In genomic region chr4:92304636-92305035, GRCh38 we compare ENCODE assay signal across 10 cellular contexts. TPM values are rescaled to one million over a fixed set of nuclear protein-coding genes. Genes with fewer than 3 reads are reported as not detected.
DNase-seq lines count a peak whose midpoint lies in the region; ATAC-seq and TF ChIP-seq lines count a peak whose summit lies in the region.
"Had no signal": no experiment of that assay in that cellular context is flagged by ENCODE, and none has a peak within 500 bp of the region (broad histone marks: within the 10 kb centered on the region; RNA-seq: fewer than 3 reads in every experiment).

No MANE protein-coding gene starts in this region.

- CTCF ChIA-PET in Calu3 (lab: Charles Lee): no interaction called here
- CTCF ChIA-PET in activated naive CD4-positive, alpha-beta T cell treated with anti-CD3 and anti-CD28 coated beads, Interleukin-2, amount 10 ng/mL, durations not matched to agents 7 days and 5 days (lab: Charles Lee): no interaction called here

- peak overlapping the region; percentile 71 for H3K4me3 Mint-ChIP-seq in Calu3 (ENCODE audit: low read depth, unreplicated experiment)
- peak overlapping the region; percentile 74 for H3K4me3 Mint-ChIP-seq in osteocyte (ENCODE audit: unreplicated experiment)
- no peak overlapping the region for H3K4me3 Mint-ChIP-seq in activated naive CD4-positive, alpha-beta T cell treated with anti-CD3 and anti-CD28 coated beads, Interleukin-2, amount 10 ng/mL, durations not matched to agents 7 days and 5 days
- no peak overlapping the region for H3K4me3 Mint-ChIP-seq in naive thymus-derived CD8-positive, alpha-beta T cell
- H3K4me3 Mint-ChIP-seq: activated CD8-positive, alpha-beta T cell treated with anti-CD3 and anti-CD28 coated beads for 36 hours had no signal

- H3K4me3 ChIP-seq in epithelial cell of esophagus (ENCODE audit: low read length): no peak overlapping the region

- H3K4me1 Mint-ChIP-seq in Calu3 (ENCODE audit: low read depth, unreplicated experiment) (peaks cover 8% of the 10 kb centered on the region), osteocyte (ENCODE audit: unreplicated experiment) (peaks cover 26% of the 10 kb centered on the region)
- peaks cover 4% of the 10 kb centered on the region for H3K4me1 Mint-ChIP-seq in activated naive CD4-positive, alpha-beta T cell treated with anti-CD3 and anti-CD28 coated beads, Interleukin-2, amount 10 ng/mL, durations not matched to agents 7 days and 5 days
- peaks cover 0 to 9% (median 5%) of the 10 kb centered on the region in 4 donors for H3K4me1 Mint-ChIP-seq in naive thymus-derived CD8-positive, alpha-beta T cell

- no peak for DNase-seq in Calu3
- DNase-seq in NCI-H1694 (lab: John Stamatoyannopoulos, UW): peak; percentile 16
- peak; percentile 1 for DNase-seq in epithelial cell of esophagus (ENCODE audit: low read depth)
- DNase-seq in osteocyte (ENCODE audit: extremely low spot score, unreplicated experiment): no peak
- DNase-seq in activated naive CD4-positive, alpha-beta T cell treated with anti-CD3 and anti-CD28 coated beads, Interleukin-2, amount 10 ng/mL, durations not matched to agents 7 days and 5 days: no peak
- DNase-seq in RKO (ENCODE audit: low spot score): no peak
- no peak for DNase-seq in naive thymus-derived CD8-positive, alpha-beta T cell
- no peak for DNase-seq in UCSD-AML1 (lab: John Stamatoyannopoulos, UW; ENCODE audit: unreplicated experiment)
- DNase-seq: activated CD8-positive, alpha-beta T cell treated with anti-CD3 and anti-CD28 coated beads for 36 hours had no signal

- TF ChIP-seq CTCF in Calu3 (IDR thresholded peaks at IDR 0.05; ENCODE audit: unreplicated experiment) (no peak), epithelial cell of esophagus (IDR thresholded peaks at IDR 0.05; ENCODE audit: insufficient read depth, low read depth, low read length, missing control alignments) (no peak), osteocyte (IDR thresholded peaks at IDR 0.05) (no peak)

- no TSS peak for BruUV-seq in Calu3 (replicated peaks; lab: Mats Ljungman, UMichigan)

- H3K27me3 Mint-ChIP-seq in Calu3 (ENCODE audit: unreplicated experiment) (peaks cover 16% of the 10 kb centered on the region), osteocyte (ENCODE audit: unreplicated experiment) (peaks cover 77% of the 10 kb centered on the region)
- H3K27me3 Mint-ChIP-seq in activated naive CD4-positive, alpha-beta T cell treated with anti-CD3 and anti-CD28 coated beads, Interleukin-2, amount 10 ng/mL, durations not matched to agents 7 days and 5 days: peaks cover 35% of the 10 kb centered on the region
- peaks cover 9 to 58% (median 30%) of the 10 kb centered on the region in 5 donors for H3K27me3 Mint-ChIP-seq in naive thymus-derived CD8-positive, alpha-beta T cell

- H3K36me3 Mint-ChIP-seq in Calu3 (ENCODE audit: insufficient read depth, unreplicated experiment) (peaks cover 9% of the 10 kb centered on the region), osteocyte (ENCODE audit: unreplicated experiment) (no peaks in the 10 kb centered on the region)
- H3K36me3 Mint-ChIP-seq in activated naive CD4-positive, alpha-beta T cell treated with anti-CD3 and anti-CD28 coated beads, Interleukin-2, amount 10 ng/mL, durations not matched to agents 7 days and 5 days: no peaks in the 10 kb centered on the region
- peaks cover 0 to 4% (median 0%) of the 10 kb centered on the region in 3 donors for H3K36me3 Mint-ChIP-seq in naive thymus-derived CD8-positive, alpha-beta T cell

- no peak for ATAC-seq in naive thymus-derived CD8-positive, alpha-beta T cell
- ATAC-seq: activated CD8-positive, alpha-beta T cell treated with anti-CD3 and anti-CD28 coated beads for 36 hours had no signal

- H3K9me3 Mint-ChIP-seq in Calu3 (ENCODE audit: low read depth, unreplicated experiment) (no peaks in the 10 kb centered on the region), osteocyte (ENCODE audit: unreplicated experiment) (no peaks in the 10 kb centered on the region)
- no peaks in the 10 kb centered on the region for H3K9me3 Mint-ChIP-seq in activated naive CD4-positive, alpha-beta T cell treated with anti-CD3 and anti-CD28 coated beads, Interleukin-2, amount 10 ng/mL, durations not matched to agents 7 days and 5 days
- peaks cover 0 to 10% (median 0%) of the 10 kb centered on the region in 9 donors for H3K9me3 Mint-ChIP-seq in naive thymus-derived CD8-positive, alpha-beta T cell
- H3K9me3 Mint-ChIP-seq: activated CD8-positive, alpha-beta T cell treated with anti-CD3 and anti-CD28 coated beads for 36 hours had no signal

- intact Hi-C loops in Calu3 (cut with micrococcal nuclease; ENCODE audit: unreplicated experiment): loop anchor here (10.0 kb wide), 1 partner anchor 570 kb away; no protein-coding TSS in a partner anchor

- POLR2A ChIA-PET in naive thymus-derived CD8-positive, alpha-beta T cell (lab: Charles Lee): no interaction called here

- H3K27ac Mint-ChIP-seq in Calu3 (ENCODE audit: unreplicated experiment) (peak overlapping the region; percentile 64), osteocyte (ENCODE audit: unreplicated experiment) (no peak overlapping the region)
- no peak overlapping the region for H3K27ac Mint-ChIP-seq in activated naive CD4-positive, alpha-beta T cell treated with anti-CD3 and anti-CD28 coated beads, Interleukin-2, amount 10 ng/mL, durations not matched to agents 7 days and 5 days
- no peak overlapping the region for H3K27ac Mint-ChIP-seq in naive thymus-derived CD8-positive, alpha-beta T cell
- H3K27ac Mint-ChIP-seq: activated CD8-positive, alpha-beta T cell treated with anti-CD3 and anti-CD28 coated beads for 36 hours had no signal

RNA-seq across cellular contexts. Expression of gene GRID2, which starts 0.9 kb away (rescaled TPM):
- total RNA-seq in Calu3 (2022) (not detected in 2 replicates), osteocyte (not detected in 2 replicates)
- not detected for total RNA-seq in naive thymus-derived CD8-positive, alpha-beta T cell
- not detected for polyA plus RNA-seq in naive thymus-derived CD8-positive, alpha-beta T cell
- total RNA-seq: activated CD8-positive, alpha-beta T cell treated with anti-CD3 and anti-CD28 coated beads for 36 hours; epithelial cell of proximal tubule had no signal

Comparison
In these comparisons a context has a peak if more than half of its experiments do, and no peak if none do; other contexts are left out.
1. DNase-seq: peak in NCI-H1694 (single experiment) and epithelial cell of esophagus (single experiment); none in Calu3 (single experiment), osteocyte (single experiment), activated naive CD4-positive, alpha-beta T cell treated with anti-CD3 and anti-CD28 coated beads, Interleukin-2, amount 10 ng/mL, durations not matched to agents 7 days and 5 days (single experiment), RKO (single experiment), naive thymus-derived CD8-positive, alpha-beta T cell (0 of 10) and UCSD-AML1 (single experiment).
2. H3K4me3 Mint-ChIP-seq: peak in Calu3 (single experiment) and osteocyte (single experiment); none in activated naive CD4-positive, alpha-beta T cell treated with anti-CD3 and anti-CD28 coated beads, Interleukin-2, amount 10 ng/mL, durations not matched to agents 7 days and 5 days (single experiment) and naive thymus-derived CD8-positive, alpha-beta T cell (0 of 10).